1 cellular context compared by ENCODE assay signal in genomic region chr9:75198436-75198835, GRCh38.
TF ChIP-seq lines count a peak whose summit lies in the region.

No MANE protein-coding gene starts in this region.

TF ChIP-seq in GM12878, 131 proteins besides CTCF, POLR2A, EP300 and RAD21 (continued from another document):
- TF ChIP-seq, protein P1, sequence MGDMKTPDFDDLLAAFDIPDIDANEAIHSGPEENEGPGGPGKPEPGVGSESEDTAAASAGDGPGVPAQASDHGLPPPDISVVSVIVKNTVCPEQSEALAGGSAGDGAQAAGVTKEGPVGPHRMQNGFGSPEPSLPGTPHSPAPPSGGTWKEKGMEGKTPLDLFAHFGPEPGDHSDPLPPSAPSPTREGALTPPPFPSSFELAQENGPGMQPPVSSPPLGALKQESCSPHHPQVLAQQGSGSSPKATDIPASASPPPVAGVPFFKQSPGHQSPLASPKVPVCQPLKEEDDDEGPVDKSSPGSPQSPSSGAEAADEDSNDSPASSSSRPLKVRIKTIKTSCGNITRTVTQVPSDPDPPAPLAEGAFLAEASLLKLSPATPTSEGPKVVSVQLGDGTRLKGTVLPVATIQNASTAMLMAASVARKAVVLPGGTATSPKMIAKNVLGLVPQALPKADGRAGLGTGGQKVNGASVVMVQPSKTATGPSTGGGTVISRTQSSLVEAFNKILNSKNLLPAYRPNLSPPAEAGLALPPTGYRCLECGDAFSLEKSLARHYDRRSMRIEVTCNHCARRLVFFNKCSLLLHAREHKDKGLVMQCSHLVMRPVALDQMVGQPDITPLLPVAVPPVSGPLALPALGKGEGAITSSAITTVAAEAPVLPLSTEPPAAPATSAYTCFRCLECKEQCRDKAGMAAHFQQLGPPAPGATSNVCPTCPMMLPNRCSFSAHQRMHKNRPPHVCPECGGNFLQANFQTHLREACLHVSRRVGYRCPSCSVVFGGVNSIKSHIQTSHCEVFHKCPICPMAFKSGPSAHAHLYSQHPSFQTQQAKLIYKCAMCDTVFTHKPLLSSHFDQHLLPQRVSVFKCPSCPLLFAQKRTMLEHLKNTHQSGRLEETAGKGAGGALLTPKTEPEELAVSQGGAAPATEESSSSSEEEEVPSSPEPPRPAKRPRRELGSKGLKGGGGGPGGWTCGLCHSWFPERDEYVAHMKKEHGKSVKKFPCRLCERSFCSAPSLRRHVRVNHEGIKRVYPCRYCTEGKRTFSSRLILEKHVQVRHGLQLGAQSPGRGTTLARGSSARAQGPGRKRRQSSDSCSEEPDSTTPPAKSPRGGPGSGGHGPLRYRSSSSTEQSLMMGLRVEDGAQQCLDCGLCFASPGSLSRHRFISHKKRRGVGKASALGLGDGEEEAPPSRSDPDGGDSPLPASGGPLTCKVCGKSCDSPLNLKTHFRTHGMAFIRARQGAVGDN (IDR thresholded peaks at IDR 0.05) = no peak
- TF ChIP-seq JUND (IDR thresholded peaks at IDR 0.05; ENCODE audit: low read depth, low read length) (no peak), GABPA (IDR thresholded peaks at IDR 0.05; ENCODE audit: low read depth) (no peak), CREB1 (IDR thresholded peaks at IDR 0.05; ENCODE audit: low read depth) (no peak), PAX8 (IDR thresholded peaks at IDR 0.05) (no peak), FOXM1 (IDR thresholded peaks at IDR 0.05; ENCODE audit: low read depth, low read length) (no peak), ZNF622 (IDR thresholded peaks at IDR 0.05) (no peak)
- TF ChIP-seq, protein P2, sequence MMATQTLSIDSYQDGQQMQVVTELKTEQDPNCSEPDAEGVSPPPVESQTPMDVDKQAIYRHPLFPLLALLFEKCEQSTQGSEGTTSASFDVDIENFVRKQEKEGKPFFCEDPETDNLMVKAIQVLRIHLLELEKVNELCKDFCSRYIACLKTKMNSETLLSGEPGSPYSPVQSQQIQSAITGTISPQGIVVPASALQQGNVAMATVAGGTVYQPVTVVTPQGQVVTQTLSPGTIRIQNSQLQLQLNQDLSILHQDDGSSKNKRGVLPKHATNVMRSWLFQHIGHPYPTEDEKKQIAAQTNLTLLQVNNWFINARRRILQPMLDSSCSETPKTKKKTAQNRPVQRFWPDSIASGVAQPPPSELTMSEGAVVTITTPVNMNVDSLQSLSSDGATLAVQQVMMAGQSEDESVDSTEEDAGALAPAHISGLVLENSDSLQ (IDR thresholded peaks at IDR 0.05) = no peak
